ENCODE assay signal across 25 cellular contexts in the genomic region with DNA sequence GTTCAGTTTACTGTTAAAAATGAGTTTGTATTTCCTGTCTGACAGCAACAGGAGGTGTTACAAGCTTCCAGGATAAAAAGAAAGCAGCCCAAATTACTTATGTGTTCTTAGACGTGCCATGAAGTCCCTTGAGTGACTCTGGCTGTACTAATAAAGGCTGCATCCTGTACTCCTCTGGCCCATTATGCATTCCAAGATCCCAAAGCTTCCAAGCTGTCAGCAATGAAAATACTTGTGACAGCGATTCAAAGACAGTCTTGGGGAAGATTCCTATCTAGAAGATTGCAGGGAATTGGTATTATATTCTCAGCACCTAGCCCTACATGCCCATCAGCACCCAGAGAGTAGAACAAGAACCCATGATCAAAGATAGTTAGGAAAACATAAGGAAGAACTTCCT.
"Had no signal": no experiment of that assay in that cellular context is flagged by ENCODE, and none has a peak within 500 bp of the region (broad histone marks: within the 10 kb centered on the region; RNA-seq: fewer than 3 reads in every experiment).

No MANE protein-coding gene starts in this region.

- H3K9me3 ChIP-seq: suprapubic skin, testis, thoracic aorta, thyroid gland, tibial artery, tibial nerve, upper lobe of left lung, upper lobe of right lung, uterus, vagina had no signal

- H3K27ac ChIP-seq: stomach, suprapubic skin, testis, thoracic aorta, thyroid gland, tibial artery, tibial nerve, upper lobe of left lung, upper lobe of right lung, uterus, vagina had no signal

- DNase-seq: stimulated activated CD4-positive, alpha-beta T cell treated with anti-CD3 and anti-CD28 coated beads, Interleukin-2, amount 100 ng/mL, for 48 hours; stimulated activated CD4-positive, alpha-beta T cell treated with anti-CD3 and anti-CD28 coated beads, Interleukin-4, amount 100 ng/mL, for 1 hour; stimulated activated CD4-positive, alpha-beta T cell treated with anti-CD3 and anti-CD28 coated beads, Interleukin-4, amount 100 ng/mL, for 24 hours; stimulated activated CD4-positive, alpha-beta T cell treated with anti-CD3 and anti-CD28 coated beads, Interleukin-4, amount 100 ng/mL, for 4 hours; stimulated activated CD8-positive, alpha-beta memory T cell treated with anti-CD3 and anti-CD28 coated beads, Interleukin-4, amount 100 ng/mL, for 48 hours; stimulated activated naive B cell treated with anti-CD40 and anti-IgM and Interleukin-4, amounts not matched to agents 10 μg/mL and 1 μg/mL and 100 μg/mL, for 72 hours; stimulated activated naive CD4-positive, alpha-beta T cell; stimulated activated naive CD4-positive, alpha-beta T cell treated with Interleukin-2 at 50 U/mL for 16 hours; stimulated activated naive CD8-positive, alpha-beta T cell treated with anti-CD3 and anti-CD28 coated beads, Interleukin-15, amount 100 ng/mL, for 72 hours; stimulated activated naive CD8-positive, alpha-beta T cell treated with anti-CD3 and anti-CD28 coated beads, Interleukin-15, Interleukin-2, amounts not matched to agents 100 U/mL and 50 U/mL, for 24 hours; stomach; substantia nigra; testis; thyroid gland; tibial artery; trophoblast cell; upper lobe of left lung; upper lobe of right lung; uterus had no signal

- ATAC-seq: stimulated activated effector memory CD8-positive, alpha-beta T cell treated with anti-CD3 and anti-CD28 coated beads, Interleukin-12 subunit alpha, Interleukin-12 subunit beta, amount 100 ng/mL, for 72 hours; stimulated activated memory B cell treated with anti-CD40 and anti-IgM and Interleukin-4, amounts not matched to agents 10 μg/mL and 1 μg/mL and 100 μg/mL, for 72 hours; stimulated activated naive B cell treated with anti-CD40 and anti-IgM and Interleukin-4, amounts not matched to agents 10 μg/mL and 1 μg/mL and 100 μg/mL, for 72 hours; stimulated activated naive CD8-positive, alpha-beta T cell treated with anti-CD3 and anti-CD28 coated beads, Interleukin-15, amount 100 ng/mL, for 72 hours; stimulated activated naive CD8-positive, alpha-beta T cell treated with anti-CD3 and anti-CD28 coated beads, Interleukin-15, Interleukin-2, amounts not matched to agents 100 U/mL and 50 U/mL, for 24 hours; upper lobe of right lung had no signal

- H3K4me1 ChIP-seq: stomach, suprapubic skin, testis, tibial artery, tibial nerve, upper lobe of left lung, upper lobe of right lung, uterus, vagina had no signal

- H3K36me3 ChIP-seq: stomach, suprapubic skin, thoracic aorta, thyroid gland, tibial artery, tibial nerve, upper lobe of left lung, upper lobe of right lung, uterus, vagina had no signal

- H3K27me3 ChIP-seq: stomach, suprapubic skin, testis, thyroid gland, tibial artery, tibial nerve, upper lobe of left lung, upper lobe of right lung, uterus, vagina had no signal

- H3K4me3 ChIP-seq: stomach, suprapubic skin, testis, thoracic aorta, thyroid gland, tibial artery, tibial nerve, upper lobe of left lung, upper lobe of right lung, uterus, vagina had no signal
